1 cellular context compared by ENCODE assay signal in the genomic region with DNA sequence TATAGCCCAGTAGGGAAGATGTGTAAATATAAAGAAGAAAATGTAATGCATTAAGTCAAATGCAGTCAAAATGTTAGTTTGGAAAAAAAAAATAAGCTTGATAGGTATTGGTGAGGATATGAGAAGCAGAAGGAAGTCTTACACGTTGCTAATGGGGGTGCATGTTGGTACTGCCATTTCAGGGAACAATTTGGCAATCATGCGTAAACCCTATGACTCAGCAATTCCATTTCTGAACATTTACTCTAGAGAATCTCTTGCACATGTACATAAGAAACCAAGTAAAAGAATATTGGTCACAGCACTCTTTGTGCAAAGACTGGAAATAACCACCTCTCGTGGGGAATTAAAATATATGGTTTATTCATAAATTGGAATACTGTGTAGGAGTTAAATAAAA.
A peak's percentile ranks its signal among the peaks of the same experiment; 100 is the strongest.
TF ChIP-seq lines count a peak whose summit lies in the region.

No MANE protein-coding gene starts in this region.

TF ChIP-seq in K562, 482 proteins besides CTCF, POLR2A, EP300 and RAD21 (continued from another document):
- TF ChIP-seq, protein P1, sequence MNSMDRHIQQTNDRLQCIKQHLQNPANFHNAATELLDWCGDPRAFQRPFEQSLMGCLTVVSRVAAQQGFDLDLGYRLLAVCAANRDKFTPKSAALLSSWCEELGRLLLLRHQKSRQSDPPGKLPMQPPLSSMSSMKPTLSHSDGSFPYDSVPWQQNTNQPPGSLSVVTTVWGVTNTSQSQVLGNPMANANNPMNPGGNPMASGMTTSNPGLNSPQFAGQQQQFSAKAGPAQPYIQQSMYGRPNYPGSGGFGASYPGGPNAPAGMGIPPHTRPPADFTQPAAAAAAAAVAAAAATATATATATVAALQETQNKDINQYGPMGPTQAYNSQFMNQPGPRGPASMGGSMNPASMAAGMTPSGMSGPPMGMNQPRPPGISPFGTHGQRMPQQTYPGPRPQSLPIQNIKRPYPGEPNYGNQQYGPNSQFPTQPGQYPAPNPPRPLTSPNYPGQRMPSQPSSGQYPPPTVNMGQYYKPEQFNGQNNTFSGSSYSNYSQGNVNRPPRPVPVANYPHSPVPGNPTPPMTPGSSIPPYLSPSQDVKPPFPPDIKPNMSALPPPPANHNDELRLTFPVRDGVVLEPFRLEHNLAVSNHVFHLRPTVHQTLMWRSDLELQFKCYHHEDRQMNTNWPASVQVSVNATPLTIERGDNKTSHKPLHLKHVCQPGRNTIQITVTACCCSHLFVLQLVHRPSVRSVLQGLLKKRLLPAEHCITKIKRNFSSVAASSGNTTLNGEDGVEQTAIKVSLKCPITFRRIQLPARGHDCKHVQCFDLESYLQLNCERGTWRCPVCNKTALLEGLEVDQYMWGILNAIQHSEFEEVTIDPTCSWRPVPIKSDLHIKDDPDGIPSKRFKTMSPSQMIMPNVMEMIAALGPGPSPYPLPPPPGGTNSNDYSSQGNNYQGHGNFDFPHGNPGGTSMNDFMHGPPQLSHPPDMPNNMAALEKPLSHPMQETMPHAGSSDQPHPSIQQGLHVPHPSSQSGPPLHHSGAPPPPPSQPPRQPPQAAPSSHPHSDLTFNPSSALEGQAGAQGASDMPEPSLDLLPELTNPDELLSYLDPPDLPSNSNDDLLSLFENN (IDR thresholded peaks at IDR 0.05; ENCODE audit: low read depth in 2 of 2, low read length in 2 of 2) = no peak
- TF ChIP-seq ATF7 (IDR thresholded peaks at IDR 0.05) = no peak
- 0 out of 2 replicates have a peak, but pooled peaks have one; percentile 18 for TF ChIP-seq ZFX (CRISPR knock-in tag; IDR thresholded peaks at IDR 0.05)
- no peak for TF ChIP-seq KHSRP (IDR thresholded peaks at IDR 0.05)
- no peak for TF ChIP-seq ZNF140 (CRISPR knock-in tag; IDR thresholded peaks at IDR 0.05)
- TF ChIP-seq ZKSCAN8 (CRISPR knock-in tag; IDR thresholded peaks at IDR 0.05) = 0 out of 2 replicates have a peak, but pooled peaks have one; percentile 35
- no peak for TF ChIP-seq MTA2 (IDR thresholded peaks at IDR 0.05; ENCODE audit: low read depth)
- 0 out of 2 replicates have a peak, but pooled peaks have one; percentile 2 for TF ChIP-seq CBX1 (IDR thresholded peaks at IDR 0.05; ENCODE audit: low read depth)
- TF ChIP-seq PHF8 (IDR thresholded peaks at IDR 0.05; ENCODE audit: borderline replicate concordance, low read length) = no peak
- no peak for TF ChIP-seq ATF1 (CRISPR knock-in tag; IDR thresholded peaks at IDR 0.05)
- TF ChIP-seq ATF1 (tag; IDR thresholded peaks at IDR 0.05) = 0 out of 2 replicates have a peak, but pooled peaks have one; percentile 12
- no peak for TF ChIP-seq ZNF324 (CRISPR knock-in tag; IDR thresholded peaks at IDR 0.05)
- TF ChIP-seq NEUROD1 (IDR thresholded peaks at IDR 0.05; ENCODE audit: borderline replicate concordance, low read depth, low read length, partially characterized antibody) = no peak
- TF ChIP-seq, protein P2, sequence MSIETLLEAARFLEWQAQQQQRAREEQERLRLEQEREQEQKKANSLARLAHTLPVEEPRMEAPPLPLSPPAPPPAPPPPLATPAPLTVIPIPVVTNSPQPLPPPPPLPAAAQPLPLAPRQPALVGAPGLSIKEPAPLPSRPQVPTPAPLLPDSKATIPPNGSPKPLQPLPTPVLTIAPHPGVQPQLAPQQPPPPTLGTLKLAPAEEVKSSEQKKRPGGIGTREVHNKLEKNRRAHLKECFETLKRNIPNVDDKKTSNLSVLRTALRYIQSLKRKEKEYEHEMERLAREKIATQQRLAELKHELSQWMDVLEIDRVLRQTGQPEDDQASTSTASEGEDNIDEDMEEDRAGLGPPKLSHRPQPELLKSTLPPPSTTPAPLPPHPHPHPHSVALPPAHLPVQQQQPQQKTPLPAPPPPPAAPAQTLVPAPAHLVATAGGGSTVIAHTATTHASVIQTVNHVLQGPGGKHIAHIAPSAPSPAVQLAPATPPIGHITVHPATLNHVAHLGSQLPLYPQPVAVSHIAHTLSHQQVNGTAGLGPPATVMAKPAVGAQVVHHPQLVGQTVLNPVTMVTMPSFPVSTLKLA (conservative IDR thresholded peaks at IDR 0.05) = no peak
- TF ChIP-seq XRCC4 (IDR thresholded peaks at IDR 0.05; ENCODE audit: extremely low read depth, insufficient read depth, insufficient read length) = no peak
- TF ChIP-seq MAFG (tag; conservative IDR thresholded peaks at IDR 0.05) = peak; percentile 96
- TF ChIP-seq ZNF318 (IDR thresholded peaks at IDR 0.05; ENCODE audit: borderline replicate concordance in 1 of 2, low read depth in 1 of 2) = no peak
- TF ChIP-seq MCM5 (IDR thresholded peaks at IDR 0.05; ENCODE audit: low read depth) = no peak
- TF ChIP-seq DPF2 (IDR thresholded peaks at IDR 0.05) = peak; percentile 50; the same call in 1 of the 2 replicates
- no peak for TF ChIP-seq CHD1 (IDR thresholded peaks at IDR 0.05; ENCODE audit: low read length)
- TF ChIP-seq, protein P3, sequence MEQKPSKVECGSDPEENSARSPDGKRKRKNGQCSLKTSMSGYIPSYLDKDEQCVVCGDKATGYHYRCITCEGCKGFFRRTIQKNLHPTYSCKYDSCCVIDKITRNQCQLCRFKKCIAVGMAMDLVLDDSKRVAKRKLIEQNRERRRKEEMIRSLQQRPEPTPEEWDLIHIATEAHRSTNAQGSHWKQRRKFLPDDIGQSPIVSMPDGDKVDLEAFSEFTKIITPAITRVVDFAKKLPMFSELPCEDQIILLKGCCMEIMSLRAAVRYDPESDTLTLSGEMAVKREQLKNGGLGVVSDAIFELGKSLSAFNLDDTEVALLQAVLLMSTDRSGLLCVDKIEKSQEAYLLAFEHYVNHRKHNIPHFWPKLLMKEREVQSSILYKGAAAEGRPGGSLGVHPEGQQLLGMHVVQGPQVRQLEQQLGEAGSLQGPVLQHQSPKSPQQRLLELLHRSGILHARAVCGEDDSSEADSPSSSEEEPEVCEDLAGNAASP (IDR thresholded peaks at IDR 0.05) = no peak
- no peak for TF ChIP-seq EHMT2 (IDR thresholded peaks at IDR 0.05)
- TF ChIP-seq SMARCA4 (IDR thresholded peaks at IDR 0.05) = peak; percentile 41; the same call in 1 of the 2 replicates
- TF ChIP-seq ZBTB5 (IDR thresholded peaks at IDR 0.05) = no peak
TF ChIP-seq in K562: peak in this region for 22.
